ENCODE assay signal across 34 cellular contexts in the genomic region with DNA sequence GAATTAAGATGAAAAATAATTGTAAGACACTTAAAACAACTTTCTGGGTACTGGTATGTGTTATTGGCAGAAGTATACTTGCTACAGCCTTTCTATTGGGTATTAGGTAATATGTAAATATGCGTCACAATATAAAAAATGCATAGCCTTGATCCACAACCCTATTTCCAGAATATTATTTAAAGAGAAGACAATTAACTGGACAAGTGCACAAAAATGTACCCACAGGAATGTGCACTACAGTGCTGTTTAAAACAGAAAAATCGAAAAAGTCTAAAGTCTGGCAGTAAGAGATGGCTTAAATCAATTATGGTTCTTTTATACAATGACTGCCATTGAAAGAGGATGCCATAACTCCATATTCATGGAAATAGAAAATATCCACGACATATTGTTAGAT.
"Had no signal": no experiment of that assay in that cellular context is flagged by ENCODE, and none has a peak within 500 bp of the region (broad histone marks: within the 10 kb centered on the region; RNA-seq: fewer than 3 reads in every experiment).

No MANE protein-coding gene starts in this region.

- DNase-seq: Karpas-422, Kasumi-1, MG63, MM.1S, MV-4-11, NCI-H1048, NCI-H1092, NCI-H1092 treated with DMSO at 0.1 percent for 48 hours, NCI-H1105, NCI-H1105 treated with DMSO at 0.1 percent for 48 hours, NCI-H1417, NCI-H1417 treated with DMSO at 0.1 percent for 48 hours, NCI-H1436, NCI-H1436 treated with DMSO at 0.1 percent for 48 hours, NCI-H146, NCI-H1694, NCI-H1694 treated with DMSO at 0.1 percent for 48 hours, NCI-H187, NCI-H187 treated with DMSO at 0.1 percent for 48 hours, NCI-H1930, NCI-H2029, NCI-H2029 treated with DMSO at 0.1 percent for 48 hours, NCI-H2081, NCI-H2081 treated with DMSO at 0.1 percent for 48 hours, NCI-H2107, NCI-H2171, NCI-H2171 treated with DMSO at 0.1 percent for 48 hours, NCI-H2227 treated with DMSO at 0.1 percent for 48 hours, NCI-H226, NCI-H345, NCI-H446, NCI-H446 treated with DMSO at 0.1 percent for 48 hours, NCI-H510A, NCI-H510A treated with DMSO at 0.1 percent for 48 hours had no signal

- H3K27me3 ChIP-seq: MG63 had no signal

- H3K9me3 ChIP-seq: MG63 had no signal

- H3K4me3 ChIP-seq: MG63 had no signal

- H3K36me3 ChIP-seq: MG63 had no signal
